Comparison of ENCODE assay signal across 19 cellular contexts in the genomic region with DNA sequence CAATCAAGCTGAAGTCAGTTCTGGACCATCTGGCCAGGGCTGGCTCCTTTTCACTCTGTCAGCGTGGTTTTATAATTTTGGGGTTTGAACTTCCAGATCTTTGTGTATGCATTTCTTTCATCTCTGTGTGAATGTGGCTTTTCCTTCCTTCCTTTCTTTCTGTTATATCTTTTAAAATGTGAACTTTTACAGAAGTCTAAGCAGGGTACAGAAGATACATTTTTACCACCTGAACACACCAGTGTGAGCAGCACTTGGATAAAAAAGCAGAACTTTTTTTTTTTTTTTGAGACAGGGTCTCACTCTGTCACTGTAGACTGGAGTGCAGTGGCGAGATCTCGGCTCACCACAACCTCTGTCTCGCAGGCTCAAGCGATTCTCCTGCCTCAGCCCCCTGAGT. TPM values are rescaled to one million over a fixed set of nuclear protein-coding genes. Genes with fewer than 3 reads are reported as not detected.
DNase-seq lines count a peak whose midpoint lies in the region; ATAC-seq, FAIRE-seq and TF ChIP-seq lines count a peak whose summit lies in the region.
"Had no signal": no experiment of that assay in that cellular context is flagged by ENCODE, and none has a peak within 500 bp of the region (broad histone marks: within the 10 kb centered on the region; RNA-seq: fewer than 3 reads in every experiment).

No MANE protein-coding gene starts in this region.

- no peaks in the 10 kb centered on the region for H3K9me3 Mint-ChIP-seq in activated naive CD8-positive, alpha-beta T cell treated with anti-CD3 and anti-CD28 coated beads, Interleukin-2, amount 10 ng/mL, durations not matched to agents 7 days and 5 days
- no peaks in the 10 kb centered on the region for H3K9me3 Mint-ChIP-seq in activated naive CD8-positive, alpha-beta T cell treated with anti-CD3 and anti-CD28 coated beads for 36 hours
- no peaks in the 10 kb centered on the region for H3K9me3 Mint-ChIP-seq in activated CD4-positive, alpha-beta memory T cell treated with anti-CD3 and anti-CD28 coated beads, Interleukin-2, amount 10 ng/mL, durations not matched to agents 7 days and 5 days
- H3K9me3 Mint-ChIP-seq: CD4-positive, alpha-beta T cell had no signal

- DNase-seq in activated naive CD8-positive, alpha-beta T cell treated with anti-CD3 and anti-CD28 coated beads, Interleukin-2, amount 10 ng/mL, durations not matched to agents 7 days and 5 days, result no peak
- no peak for DNase-seq in activated naive CD8-positive, alpha-beta T cell treated with anti-CD3 and anti-CD28 coated beads for 36 hours
- DNase-seq in osteoblast (ENCODE audit: insufficient read length, low spot score, missing footprints) (peak; percentile 29), small intestine (no peak)
- DNase-seq in activated CD4-positive, alpha-beta memory T cell treated with anti-CD3 and anti-CD28 coated beads, Interleukin-2, amount 10 ng/mL, durations not matched to agents 7 days and 5 days, result no peak
- DNase-seq: 8988T; AML-193; C1 segment of cervical spinal cord; CD4-positive, alpha-beta T cell; DMS79; EL; GM23248; IMR-90; KG1 had no signal

- H3K36me3 ChIP-seq in Loucy (ENCODE audit: insufficient read depth, low read length) (no peaks in the 10 kb centered on the region), osteoblast (ENCODE audit: insufficient read depth, low read length) (no peaks in the 10 kb centered on the region), small intestine (ENCODE audit: control insufficient read depth in 2 of 2, insufficient read depth in 2 of 2, low read length in 2 of 2) (no peaks in the 10 kb centered on the region)

- peak; percentile 39 for ATAC-seq in activated naive CD8-positive, alpha-beta T cell treated with anti-CD3 and anti-CD28 coated beads, Interleukin-2, amount 10 ng/mL, durations not matched to agents 7 days and 5 days (ENCODE audit: low read depth)
- ATAC-seq in HG02973 (IDR thresholded peaks at IDR 0.05; ENCODE audit: unreplicated experiment), result no peak

- H3K4me2 ChIP-seq in Loucy (ENCODE audit: low read depth, low read length, poor library complexity, severe bottlenecking) (peak overlapping the region; percentile 38), osteoblast (ENCODE audit: insufficient read depth, low read length) (no peak overlapping the region)

- peaks cover 15% of the 10 kb centered on the region for H3K4me1 Mint-ChIP-seq in activated naive CD8-positive, alpha-beta T cell treated with anti-CD3 and anti-CD28 coated beads, Interleukin-2, amount 10 ng/mL, durations not matched to agents 7 days and 5 days
- peaks cover 7% of the 10 kb centered on the region for H3K4me1 Mint-ChIP-seq in activated naive CD8-positive, alpha-beta T cell treated with anti-CD3 and anti-CD28 coated beads for 36 hours
- peaks cover 29% of the 10 kb centered on the region for H3K4me1 Mint-ChIP-seq in activated CD4-positive, alpha-beta memory T cell treated with anti-CD3 and anti-CD28 coated beads, Interleukin-2, amount 10 ng/mL, durations not matched to agents 7 days and 5 days

- H3F3A ChIP-seq in Loucy (ENCODE audit: low read depth), result no peaks in the 10 kb centered on the region

- H3K4me3 ChIP-seq in Loucy (ENCODE audit: low read length, poor library complexity, severe bottlenecking), result no peak overlapping the region
- H3K4me3 ChIP-seq in osteoblast (ENCODE audit: insufficient read depth, low read length), result no peak overlapping the region
- no peak overlapping the region for H3K4me3 ChIP-seq in small intestine (ENCODE audit: low read depth in 1 of 2, low read length in 2 of 2)
- H3K4me3 ChIP-seq: GM23248 had no signal

- H3K27ac ChIP-seq in osteoblast (ENCODE audit: low read depth, low read length) (no peak overlapping the region), small intestine (ENCODE audit: low read depth in 1 of 2, low read length in 1 of 2) (no peak overlapping the region)
- H3K27ac ChIP-seq: GM23248 had no signal

- POLR2A ChIA-PET in activated naive CD8-positive, alpha-beta T cell treated with anti-CD3 and anti-CD28 coated beads, Interleukin-2, amount 10 ng/mL, durations not matched to agents 7 days and 5 days (lab: Charles Lee), result interaction anchor here (0.9 kb wide), 1 partner anchor 19 kb away, joined by 4 read pairs; no protein-coding TSS in a partner anchor
- POLR2A ChIA-PET in activated CD4-positive, alpha-beta memory T cell treated with anti-CD3 and anti-CD28 coated beads, Interleukin-2, amount 10 ng/mL, durations not matched to agents 7 days and 5 days (lab: Charles Lee), result no interaction called here

- H3K9me2 ChIP-seq in Loucy (replicated peaks; ENCODE audit: low read depth, low read length), result no peaks in the 10 kb centered on the region

- H2AFZ ChIP-seq in Loucy (ENCODE audit: low read length) (no peak overlapping the region), osteoblast (ENCODE audit: low read length) (no peak overlapping the region)
- H2AFZ ChIP-seq: GM23248 had no signal

- no peaks in the 10 kb centered on the region for H4K20me1 ChIP-seq in Loucy (ENCODE audit: insufficient read depth, low read length, poor library complexity, severe bottlenecking)
- H4K20me1 ChIP-seq in osteoblast (ENCODE audit: insufficient read depth, low read length), result no peaks in the 10 kb centered on the region

- H3K9ac ChIP-seq in Loucy (ENCODE audit: low read depth, low read length, poor library complexity, severe bottlenecking), result no peak overlapping the region
- H3K9ac ChIP-seq: GM23248 had no signal

- no peaks in the 10 kb centered on the region for H3K9me3 ChIP-seq in Loucy (ENCODE audit: insufficient read depth, low read depth, low read length)
- no peaks in the 10 kb centered on the region for H3K9me3 ChIP-seq in osteoblast (ENCODE audit: low read depth, low read length)
- H3K9me3 ChIP-seq in small intestine (ENCODE audit: control insufficient read depth, low read depth), result no peaks in the 10 kb centered on the region

- no peak for FAIRE-seq in small intestine (lab: Jason Lieb, UNC)
- FAIRE-seq: G401.6, GM12891, H54 had no signal

- H3K79me2 ChIP-seq in Loucy (ENCODE audit: insufficient read depth, low read length), result no peaks in the 10 kb centered on the region
- no peaks in the 10 kb centered on the region for H3K79me2 ChIP-seq in osteoblast (ENCODE audit: insufficient read depth, low read length)

- H3K27ac Mint-ChIP-seq in activated naive CD8-positive, alpha-beta T cell treated with anti-CD3 and anti-CD28 coated beads, Interleukin-2, amount 10 ng/mL, durations not matched to agents 7 days and 5 days, result no peak overlapping the region
- H3K27ac Mint-ChIP-seq in activated naive CD8-positive, alpha-beta T cell treated with anti-CD3 and anti-CD28 coated beads for 36 hours, result no peak overlapping the region
- no peak overlapping the region for H3K27ac Mint-ChIP-seq in activated CD4-positive, alpha-beta memory T cell treated with anti-CD3 and anti-CD28 coated beads, Interleukin-2, amount 10 ng/mL, durations not matched to agents 7 days and 5 days
- H3K27ac Mint-ChIP-seq: CD4-positive, alpha-beta T cell had no signal

- peaks cover 12% of the 10 kb centered on the region for H3K4me1 ChIP-seq in Loucy (ENCODE audit: insufficient read depth, low read length, poor library complexity, severe bottlenecking)
- peaks cover 5% of the 10 kb centered on the region for H3K4me1 ChIP-seq in osteoblast (ENCODE audit: insufficient read depth, low read length)
- no peaks in the 10 kb centered on the region for H3K4me1 ChIP-seq in small intestine (ENCODE audit: control insufficient read depth in 2 of 2, insufficient read depth in 1 of 2, low read depth in 1 of 2, low read length in 1 of 2)

- H3K27me3 ChIP-seq in Loucy (ENCODE audit: insufficient read depth, low read length, poor library complexity, severe bottlenecking), result no peaks in the 10 kb centered on the region
- peaks cover 2% of the 10 kb centered on the region for H3K27me3 ChIP-seq in osteoblast (ENCODE audit: insufficient read depth, low read length)
- H3K27me3 ChIP-seq in small intestine (ENCODE audit: control insufficient read depth in 2 of 2, insufficient read depth in 2 of 2, low read length in 2 of 2), result no peaks in the 10 kb centered on the region

- TF ChIP-seq CTCF in Loucy (conservative IDR thresholded peaks at IDR 0.05; ENCODE audit: low read length), result no peak
- no peak for TF ChIP-seq CTCF in osteoblast (IDR thresholded peaks at IDR 0.05; ENCODE audit: extremely low read depth, low read depth, low read length)

- CTCF ChIA-PET in activated CD4-positive, alpha-beta memory T cell treated with anti-CD3 and anti-CD28 coated beads, Interleukin-2, amount 10 ng/mL, durations not matched to agents 7 days and 5 days (lab: Charles Lee), result no interaction called here

- peak overlapping the region; percentile 26 for H3K4me3 Mint-ChIP-seq in activated naive CD8-positive, alpha-beta T cell treated with anti-CD3 and anti-CD28 coated beads, Interleukin-2, amount 10 ng/mL, durations not matched to agents 7 days and 5 days
- no peak overlapping the region for H3K4me3 Mint-ChIP-seq in activated naive CD8-positive, alpha-beta T cell treated with anti-CD3 and anti-CD28 coated beads for 36 hours
- no peak overlapping the region for H3K4me3 Mint-ChIP-seq in activated CD4-positive, alpha-beta memory T cell treated with anti-CD3 and anti-CD28 coated beads, Interleukin-2, amount 10 ng/mL, durations not matched to agents 7 days and 5 days
- H3K4me3 Mint-ChIP-seq: CD4-positive, alpha-beta T cell had no signal

- H3K27me3 Mint-ChIP-seq in activated naive CD8-positive, alpha-beta T cell treated with anti-CD3 and anti-CD28 coated beads, Interleukin-2, amount 10 ng/mL, durations not matched to agents 7 days and 5 days, result peaks cover 27% of the 10 kb centered on the region
- H3K27me3 Mint-ChIP-seq in activated naive CD8-positive, alpha-beta T cell treated with anti-CD3 and anti-CD28 coated beads for 36 hours, result peaks cover 4% of the 10 kb centered on the region
- peaks cover 18% of the 10 kb centered on the region for H3K27me3 Mint-ChIP-seq in activated CD4-positive, alpha-beta memory T cell treated with anti-CD3 and anti-CD28 coated beads, Interleukin-2, amount 10 ng/mL, durations not matched to agents 7 days and 5 days

- 70 to 90% (median 71%) methylated on average over 5 of the region's 5 CpGs for WGBS in small intestine, 3 donors

- no peaks in the 10 kb centered on the region for H3K36me3 Mint-ChIP-seq in activated naive CD8-positive, alpha-beta T cell treated with anti-CD3 and anti-CD28 coated beads, Interleukin-2, amount 10 ng/mL, durations not matched to agents 7 days and 5 days
- H3K36me3 Mint-ChIP-seq in activated naive CD8-positive, alpha-beta T cell treated with anti-CD3 and anti-CD28 coated beads for 36 hours, result no peaks in the 10 kb centered on the region
- H3K36me3 Mint-ChIP-seq in activated CD4-positive, alpha-beta memory T cell treated with anti-CD3 and anti-CD28 coated beads, Interleukin-2, amount 10 ng/mL, durations not matched to agents 7 days and 5 days (ENCODE audit: low read depth), result no peaks in the 10 kb centered on the region

RNA-seq across cellular contexts. Expression of a gene that starts 20.4 kb away (rescaled TPM):
- total RNA-seq in activated naive CD8-positive, alpha-beta T cell treated with anti-CD3 and anti-CD28 coated beads, Interleukin-2, amount 10 ng/mL, durations not matched to agents 7 days and 5 days, result 10 to 100 TPM; 38.3 to 38.7 TPM
- 10 to 100 TPM; 36.4 to 37.7 TPM for total RNA-seq in activated naive CD8-positive, alpha-beta T cell treated with anti-CD3 and anti-CD28 coated beads for 36 hours
- 75.7 and 79.3 TPM in 2 replicates for total RNA-seq in osteoblast
- 10 to 100 TPM; 36.5 to 37.5 TPM for total RNA-seq in activated CD4-positive, alpha-beta memory T cell treated with anti-CD3 and anti-CD28 coated beads, Interleukin-2, amount 10 ng/mL, durations not matched to agents 7 days and 5 days
- 10 to 100 TPM in 2 of 3 donors, 1 to 10 TPM in 1; 7.6 to 21.1 (median 19.7) TPM for polyA plus RNA-seq in small intestine

RNA-seq across cellular contexts. Expression of a gene that starts 57.5 kb away (rescaled TPM):
- total RNA-seq in activated naive CD8-positive, alpha-beta T cell treated with anti-CD3 and anti-CD28 coated beads, Interleukin-2, amount 10 ng/mL, durations not matched to agents 7 days and 5 days, result 10 to 100 TPM; 22.1 to 24.5 TPM
- 10 to 100 TPM; 17.4 to 19.3 TPM for total RNA-seq in activated naive CD8-positive, alpha-beta T cell treated with anti-CD3 and anti-CD28 coated beads for 36 hours
- 33.3 and 37.6 TPM in 2 replicates for total RNA-seq in osteoblast
- 10 to 100 TPM; 30.3 to 32.3 TPM for total RNA-seq in activated CD4-positive, alpha-beta memory T cell treated with anti-CD3 and anti-CD28 coated beads, Interleukin-2, amount 10 ng/mL, durations not matched to agents 7 days and 5 days
- 10 to 100 TPM; 16.8 to 33.5 (median 20.8) TPM for polyA plus RNA-seq in small intestine
